ENCODE assay signal across 12 cellular contexts in the genomic region with DNA sequence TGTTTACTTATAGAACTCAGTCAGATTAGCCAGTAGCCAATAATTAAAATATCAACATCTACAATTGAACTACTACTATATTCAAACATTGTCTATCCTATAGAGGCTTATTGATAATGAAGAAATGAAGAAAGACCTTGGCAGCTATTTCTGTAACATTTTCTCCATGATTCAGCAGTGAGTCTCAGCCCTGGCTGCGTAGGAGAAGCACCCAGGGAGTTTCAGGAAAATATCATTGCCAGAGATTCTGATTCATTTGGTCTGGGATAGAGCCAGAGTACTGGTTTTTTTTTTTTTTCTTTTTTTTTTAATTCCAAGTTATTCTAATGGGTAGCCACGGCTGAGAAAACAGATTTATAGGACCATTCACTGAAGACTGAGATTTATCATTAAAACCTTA.
DNase-seq lines count a peak whose midpoint lies in the region; ATAC-seq and TF ChIP-seq lines count a peak whose summit lies in the region.
"Had no signal": no experiment of that assay in that cellular context is flagged by ENCODE, and none has a peak within 500 bp of the region (broad histone marks: within the 10 kb centered on the region; RNA-seq: fewer than 3 reads in every experiment).

No MANE protein-coding gene starts in this region.

- no peaks in the 10 kb centered on the region for H3K9me2 ChIP-seq in GM23248 (ENCODE audit: insufficient read depth)

- intact Hi-C loops in activated CD4-positive, alpha-beta T cell treated with anti-CD3 and anti-CD28 coated beads, Interleukin-2, amount 10 ng/mL, durations not matched to agents 24 days and 14 days (cut with micrococcal nuclease): no loop called here

- H4K20me1 ChIP-seq in GM23248 (ENCODE audit: insufficient read depth): no peaks in the 10 kb centered on the region

- H3F3A ChIP-seq in GM23248 (ENCODE audit: insufficient read depth): peaks cover 3% of the 10 kb centered on the region; the same call in 1 of the 2 replicates

- H3K4me3 ChIP-seq in GM23248 (no peak overlapping the region), foreskin fibroblast (ENCODE audit: low read depth in 1 of 2, low read length in 2 of 2) (no peak overlapping the region), skeletal muscle satellite cell (ENCODE audit: low read length) (no peak overlapping the region)
- H3K4me3 ChIP-seq: tibial artery had no signal

- H3K4me1 ChIP-seq in GM23248 (ENCODE audit: insufficient read depth) (peaks cover 12% of the 10 kb centered on the region), skeletal muscle satellite cell (ENCODE audit: control insufficient read depth, insufficient read depth, low read length) (peaks cover 23% of the 10 kb centered on the region)

- H3K4me2 ChIP-seq in GM23248 (ENCODE audit: unreplicated experiment) (peak overlapping the region; percentile 47), skeletal muscle satellite cell (ENCODE audit: low read length) (peak overlapping the region; percentile 30)

- CTCF ChIA-PET in activated CD4-positive, alpha-beta memory T cell treated with anti-CD3 and anti-CD28 coated beads, Interleukin-2, amount 10 ng/mL, durations not matched to agents 7 days and 5 days (lab: Charles Lee): no interaction called here

- no peak overlapping the region for H3K4me3 Mint-ChIP-seq in activated CD4-positive, alpha-beta T cell treated with anti-CD3 and anti-CD28 coated beads, Interleukin-2, amount 10 ng/mL, durations not matched to agents 24 days and 14 days
- H3K4me3 Mint-ChIP-seq in activated CD4-positive, alpha-beta memory T cell treated with anti-CD3 and anti-CD28 coated beads, Interleukin-2, amount 10 ng/mL, durations not matched to agents 7 days and 5 days: no peak overlapping the region
- H3K4me3 Mint-ChIP-seq: brain, nephron progenitor cell had no signal

- no peaks in the 10 kb centered on the region for H3K36me3 Mint-ChIP-seq in activated CD4-positive, alpha-beta T cell treated with anti-CD3 and anti-CD28 coated beads, Interleukin-2, amount 10 ng/mL, durations not matched to agents 24 days and 14 days (ENCODE audit: low read depth)
- no peaks in the 10 kb centered on the region for H3K36me3 Mint-ChIP-seq in activated CD4-positive, alpha-beta memory T cell treated with anti-CD3 and anti-CD28 coated beads, Interleukin-2, amount 10 ng/mL, durations not matched to agents 7 days and 5 days (ENCODE audit: low read depth)

- peak overlapping the region; percentile 67 for H3K27ac ChIP-seq in GM23248

- no peak overlapping the region for H3K27ac Mint-ChIP-seq in activated CD4-positive, alpha-beta T cell treated with anti-CD3 and anti-CD28 coated beads, Interleukin-2, amount 10 ng/mL, durations not matched to agents 24 days and 14 days
- no peak overlapping the region for H3K27ac Mint-ChIP-seq in activated CD4-positive, alpha-beta memory T cell treated with anti-CD3 and anti-CD28 coated beads, Interleukin-2, amount 10 ng/mL, durations not matched to agents 7 days and 5 days
- H3K27ac Mint-ChIP-seq: brain, nephron progenitor cell had no signal

- DNase-seq in GM23248: peak; percentile 93
- DNase-seq in amniotic stem cell (lab: John Stamatoyannopoulos, UW): peak; percentile 74
- peak; percentile 67 to 89 for DNase-seq in foreskin fibroblast
- DNase-seq in activated CD4-positive, alpha-beta T cell treated with anti-CD3 and anti-CD28 coated beads, Interleukin-2, amount 10 ng/mL, durations not matched to agents 24 days and 14 days: no peak
- no peak for DNase-seq in activated CD4-positive, alpha-beta memory T cell treated with anti-CD3 and anti-CD28 coated beads, Interleukin-2, amount 10 ng/mL, durations not matched to agents 7 days and 5 days
- no peak for DNase-seq in NCI-H2227 (lab: John Stamatoyannopoulos, UW; ENCODE audit: unreplicated experiment)
- DNase-seq: NCI-H82, nephron progenitor cell had no signal

- H2AFZ ChIP-seq in GM23248: no peak overlapping the region

- H3K4me1 Mint-ChIP-seq in activated CD4-positive, alpha-beta T cell treated with anti-CD3 and anti-CD28 coated beads, Interleukin-2, amount 10 ng/mL, durations not matched to agents 24 days and 14 days: no peaks in the 10 kb centered on the region
- no peaks in the 10 kb centered on the region for H3K4me1 Mint-ChIP-seq in activated CD4-positive, alpha-beta memory T cell treated with anti-CD3 and anti-CD28 coated beads, Interleukin-2, amount 10 ng/mL, durations not matched to agents 7 days and 5 days

- 0% methylated on average over 2 of the region's 2 CpGs for WGBS in GM23248 (ENCODE audit: low coverage in 1 of 2, low lambda C conversion rate in 2 of 2, missing lambda C conversion rate in 2 of 2), 2 experiments

- peaks cover 3% of the 10 kb centered on the region for H3K27me3 Mint-ChIP-seq in activated CD4-positive, alpha-beta T cell treated with anti-CD3 and anti-CD28 coated beads, Interleukin-2, amount 10 ng/mL, durations not matched to agents 24 days and 14 days
- no peaks in the 10 kb centered on the region for H3K27me3 Mint-ChIP-seq in activated CD4-positive, alpha-beta memory T cell treated with anti-CD3 and anti-CD28 coated beads, Interleukin-2, amount 10 ng/mL, durations not matched to agents 7 days and 5 days

- H3K27me3 ChIP-seq in GM23248 (replicated peaks; ENCODE audit: insufficient read depth) (no peaks in the 10 kb centered on the region), skeletal muscle satellite cell (ENCODE audit: control insufficient read depth, insufficient read depth, low read length) (no peaks in the 10 kb centered on the region)
- H3K27me3 ChIP-seq: tibial artery had no signal

- no peaks in the 10 kb centered on the region for H3K9me3 ChIP-seq in GM23248 (ENCODE audit: low read depth)
- H3K9me3 ChIP-seq in skeletal muscle satellite cell (replicated peaks; ENCODE audit: low read length): no peaks in the 10 kb centered on the region
- H3K9me3 ChIP-seq: tibial artery had no signal

- H3K36me3 ChIP-seq in GM23248 (ENCODE audit: low read depth): no peaks in the 10 kb centered on the region
- H3K36me3 ChIP-seq in skeletal muscle satellite cell (ENCODE audit: insufficient read depth, low read length): no peaks in the 10 kb centered on the region
- H3K36me3 ChIP-seq: tibial artery had no signal

- no peak for TF ChIP-seq CTCF in foreskin fibroblast (IDR thresholded peaks at IDR 0.05; ENCODE audit: low read depth, low read length)

- POLR2A ChIA-PET in activated CD4-positive, alpha-beta memory T cell treated with anti-CD3 and anti-CD28 coated beads, Interleukin-2, amount 10 ng/mL, durations not matched to agents 7 days and 5 days (lab: Charles Lee): no interaction called here

- peaks cover 4% of the 10 kb centered on the region for H3K9me3 Mint-ChIP-seq in activated CD4-positive, alpha-beta T cell treated with anti-CD3 and anti-CD28 coated beads, Interleukin-2, amount 10 ng/mL, durations not matched to agents 24 days and 14 days
- H3K9me3 Mint-ChIP-seq in activated CD4-positive, alpha-beta memory T cell treated with anti-CD3 and anti-CD28 coated beads, Interleukin-2, amount 10 ng/mL, durations not matched to agents 7 days and 5 days: peaks cover 10% of the 10 kb centered on the region

- in situ Hi-C loops in GM23248 (cut with MboI): no loop called here

- no peak for ATAC-seq in HG03139 (IDR thresholded peaks at IDR 0.05; ENCODE audit: unreplicated experiment)

- H3K79me2 ChIP-seq in GM23248 (ENCODE audit: insufficient read depth): no peaks in the 10 kb centered on the region

- H3K9ac ChIP-seq in GM23248 (0 out of 2 replicates have a peak overlapping the region, but pooled peaks have one; percentile 17), skeletal muscle satellite cell (ENCODE audit: low read depth, low read length) (no peak overlapping the region)

Comparison
In these comparisons a context has a peak if more than half of its experiments do, and no peak if none do; other contexts are left out.
1. DNase-seq: peak in GM23248 (single experiment), amniotic stem cell (single experiment) and foreskin fibroblast (2 of 2); none in activated CD4-positive, alpha-beta T cell treated with anti-CD3 and anti-CD28 coated beads, Interleukin-2, amount 10 ng/mL, durations not matched to agents 24 days and 14 days (single experiment), activated CD4-positive, alpha-beta memory T cell treated with anti-CD3 and anti-CD28 coated beads, Interleukin-2, amount 10 ng/mL, durations not matched to agents 7 days and 5 days (single experiment) and NCI-H2227 (single experiment).